8 cellular contexts compared by ENCODE assay signal in genomic region chr6:31546962-31547726, GRCh38. TPM values are rescaled to one million over a fixed set of nuclear protein-coding genes. Genes with fewer than 3 reads are reported as not detected.
DNase-seq lines count a peak whose midpoint lies in the region; ATAC-seq, FAIRE-seq and TF ChIP-seq lines count a peak whose summit lies in the region.

Gene NFKBIL1 (plus strand): TSS chr6:31547608. CDS start chr6:31547695, 87 bp downstream.

- ATAC-seq in GM18907 (IDR thresholded peaks at IDR 0.05; ENCODE audit: unreplicated experiment), result peak; percentile 63
- peak; percentile 55 for ATAC-seq in HG03378 (IDR thresholded peaks at IDR 0.05; ENCODE audit: unreplicated experiment)

- H3K4me3 ChIP-seq in A673 (ENCODE audit: low read depth, low read length, poor library complexity, severe bottlenecking) (peak within 1 kb of the TSS; percentile 47), kidney (ENCODE audit: low read length in 2 of 2) (peak within 1 kb of the TSS; percentile 64 to 76)

- peak within 1 kb of the TSS; percentile 11 to 87 for H3K9ac ChIP-seq in kidney (ENCODE audit: low read length in 2 of 2)

- intact Hi-C loops in A673 (cut with micrococcal nuclease; ENCODE audit: unreplicated experiment), result loop anchor here (1.0 to 10.0 kb wide), 4 partner anchors 51 to 348 kb away; partner anchors contain the start of genes APOM, BAG6, CLIC1 and EHMT2
- intact Hi-C loops in kidney (cut with DNase I), result no loop called here

- CTCF ChIA-PET in A673 (lab: Charles Lee), result interaction anchor here (0.5 to 3.9 kb wide), 7 partner anchors 49 to 550 kb away, joined by 3 to 31 read pairs (median 7); no protein-coding TSS in a partner anchor

- DNase-seq in A673 (ENCODE audit: low spot score), result peak; percentile 99
- DNase-seq in NCI-H510A (lab: John Stamatoyannopoulos, UW), result peak; percentile 97
- DNase-seq in activated CD4-positive, alpha-beta T cell treated with anti-CD3 and anti-CD28 coated beads for 24 hours (ENCODE audit: low read depth in 2 of 2), result peak; percentile 84 to 87
- peak; percentile 97 for DNase-seq in cerebellum (ENCODE audit: low spot score)
- peak; percentile 97 for DNase-seq in kidney
- peak; percentile 78 to 81 for DNase-seq in stimulated activated CD4-positive, alpha-beta T cell treated with anti-CD3 and anti-CD28 coated beads, Interleukin-15, amount 100 ng/mL, for 1 hour (ENCODE audit: low read depth in 1 of 2, low spot score in 1 of 2)

- H3K36me3 ChIP-seq in A673 (ENCODE audit: insufficient read depth, low read length, poor library complexity, severe bottlenecking), result peaks cover 4% of the 10 kb centered on the region
- H3K36me3 ChIP-seq in kidney (ENCODE audit: control insufficient read depth in 1 of 2, insufficient read depth in 2 of 2, low read length in 2 of 2), result peaks cover 5 to 10% of the 10 kb centered on the region in 2 donors

- H3K27ac ChIP-seq in A673 (ENCODE audit: low read depth, low read length, poor library complexity, severe bottlenecking) (peak within 1 kb of the TSS; percentile 71), kidney (ENCODE audit: low read depth in 2 of 2, low read length in 2 of 2) (peak within 1 kb of the TSS; percentile 73 to 90)

- no peaks in the 10 kb centered on the region for H3K27me3 ChIP-seq in A673 (replicated peaks; ENCODE audit: insufficient read depth, low read depth, low read length, poor library complexity)

- no peak for TF ChIP-seq CTCF in A673 (conservative IDR thresholded peaks at IDR 0.05; ENCODE audit: low read depth, low read length)
- peak; percentile 6 for TF ChIP-seq CTCF in kidney (IDR thresholded peaks at IDR 0.05; ENCODE audit: borderline replicate concordance, extremely low read depth, insufficient read depth)

- BruUV-seq in A673 (replicated peaks; lab: Mats Ljungman, UMichigan), result no TSS peak

- H3K9me3 ChIP-seq in A673 (ENCODE audit: low read depth, low read length, poor library complexity, severe bottlenecking) (no peaks in the 10 kb centered on the region), kidney (ENCODE audit: control insufficient read depth in 1 of 2, low read length in 2 of 2) (no peaks in the 10 kb centered on the region)

- FAIRE-seq in kidney (lab: Jason Lieb, UNC), result peak; percentile 51

- H3K4me1 ChIP-seq in A673 (ENCODE audit: insufficient read depth, low read length, poor library complexity, severe bottlenecking), result peaks cover 11% of the 10 kb centered on the region
- peaks cover 10 to 14% of the 10 kb centered on the region in 2 donors for H3K4me1 ChIP-seq in kidney (ENCODE audit: control insufficient read depth in 1 of 2, insufficient read depth in 1 of 2, low read depth in 1 of 2, low read length in 2 of 2)

- POLR2A ChIA-PET in A673 (lab: Charles Lee; ENCODE audit: low non-redundant PET), result interaction anchor here (0.5 to 0.6 kb wide), 4 partner anchors 19 to 353 kb away, joined by 3 to 15 read pairs (median 10); no protein-coding TSS in a partner anchor

RNA-seq across cellular contexts. Expression of gene NFKBIL1, which starts in this region (rescaled TPM):
- total RNA-seq in A673 (2021) (15.7 and 17.2 TPM in 2 replicates), cerebellum (15.3 TPM), kidney (20.0 TPM)
- polyA plus RNA-seq in kidney (ENCODE audit: insufficient read depth, low read depth, low replicate concordance), result 28.2 TPM

Comparison
In these comparisons a context has a peak if more than half of its experiments do, and no peak if none do; other contexts are left out.
1. Peak in every context shown above with its lines: DNase-seq, ATAC-seq, H3K4me3 ChIP-seq and H3K27ac ChIP-seq.